Comparison of ENCODE assay signal across 13 cellular contexts in the genomic region with DNA sequence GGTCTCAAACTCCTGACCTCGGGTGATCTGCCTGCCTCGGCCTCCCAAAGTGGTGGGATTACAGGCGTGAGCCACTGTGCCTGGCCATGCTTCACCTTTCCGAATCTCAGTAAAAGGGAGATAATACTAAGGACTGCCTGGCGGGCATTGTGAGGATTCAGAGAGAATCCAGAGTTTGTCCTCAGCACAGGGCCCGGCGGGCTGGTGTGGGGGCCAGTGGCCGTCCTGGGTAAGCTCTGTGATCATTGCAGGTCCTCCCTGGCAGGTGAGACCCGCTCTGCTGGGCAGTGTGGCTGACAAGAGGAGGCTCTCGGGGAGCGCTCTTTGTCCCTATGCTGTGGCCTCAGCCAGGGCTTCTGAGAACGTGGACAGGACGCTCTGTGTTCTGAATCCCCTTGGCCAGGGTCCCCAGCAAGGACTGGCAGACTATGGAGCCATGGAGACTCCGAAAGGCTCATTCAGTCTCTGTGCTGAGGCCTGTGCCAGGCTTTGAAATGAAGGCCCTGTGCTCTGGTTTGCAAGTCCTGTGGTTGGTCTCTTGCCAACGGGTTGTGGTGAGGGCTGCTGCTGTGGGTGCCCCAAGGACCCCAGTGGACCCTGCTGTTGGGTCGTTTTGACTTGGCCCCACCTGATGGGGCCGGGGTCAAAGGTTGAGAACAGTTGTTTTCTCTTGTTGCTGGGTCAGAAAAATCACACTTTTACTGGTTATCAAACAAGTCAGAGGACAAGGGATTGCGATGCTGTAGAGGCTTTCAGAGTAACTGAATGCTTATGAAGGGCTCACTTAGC. TPM values are rescaled to one million over a fixed set of nuclear protein-coding genes. Genes with fewer than 3 reads are reported as not detected.
A peak's percentile ranks its signal among the peaks of the same experiment; 100 is the strongest.
DNase-seq lines count a peak whose midpoint lies in the region; ATAC-seq and TF ChIP-seq lines count a peak whose summit lies in the region.
"Had no signal": no experiment of that assay in that cellular context is flagged by ENCODE, and none has a peak within 500 bp of the region (broad histone marks: within the 10 kb centered on the region; RNA-seq: fewer than 3 reads in every experiment).

No MANE protein-coding gene starts in this region.

- peak overlapping the region in 1 of 2 donors; percentile 81 for H3K4me3 Mint-ChIP-seq in CD14-positive monocyte
- H3K4me3 Mint-ChIP-seq in natural killer cell, result peak overlapping the region; percentile 66

- TF ChIP-seq CTCF in CD14-positive monocyte (IDR thresholded peaks at IDR 0.05) (no peak), natural killer cell (IDR thresholded peaks at IDR 0.05) (no peak)

- H3K4me1 Mint-ChIP-seq in CD14-positive monocyte (peaks cover 71% of the 10 kb centered on the region), natural killer cell (peaks cover 16 to 32% of the 10 kb centered on the region in 2 donors)

- no peak for DNase-seq in CD14-positive monocyte (ENCODE audit: low spot score)
- DNase-seq in HuH-7.5 (ENCODE audit: low spot score), result peak; percentile 59
- DNase-seq in cerebellar cortex (ENCODE audit: low spot score), result peak; percentile 17
- DNase-seq in natural killer cell, result no peak
- no peak for DNase-seq in AML-193 (lab: John Stamatoyannopoulos, UW)
- DNase-seq in NCI-H128 (lab: John Stamatoyannopoulos, UW; ENCODE audit: unreplicated experiment), result no peak
- no peak for DNase-seq in NCI-H1436 (lab: John Stamatoyannopoulos, UW)
- no peak for DNase-seq in NCI-H2107 (lab: John Stamatoyannopoulos, UW)
- DNase-seq: activated effector memory CD4-positive, alpha-beta T cell treated with Interleukin-2 at 50 U/mL for 16 hours; DMS79 treated with DMSO at 0.1 percent for 48 hours; NCI-H2171; stimulated activated CD4-positive, alpha-beta T cell treated with anti-CD3 and anti-CD28 coated beads, Interleukin-4, amount 100 ng/mL, for 1 hour; SW 1271 had no signal

- peaks cover 0 to 3% (median 0%) of the 10 kb centered on the region in 3 donors for H3K27me3 Mint-ChIP-seq in CD14-positive monocyte (ENCODE audit: low read depth in 3 of 3)
- peaks cover 0 to 13% of the 10 kb centered on the region in 2 donors for H3K27me3 Mint-ChIP-seq in natural killer cell (ENCODE audit: low read depth in 2 of 2)

- H3K27ac Mint-ChIP-seq in CD14-positive monocyte (peak overlapping the region; percentile 38 to 96 (median 92)), natural killer cell (peak overlapping the region; percentile 65 to 77)

- no peak for ATAC-seq in natural killer cell

- intact Hi-C loops in CD14-positive monocyte (cut with micrococcal nuclease) (no loop called here), natural killer cell (cut with micrococcal nuclease) (no loop called here)

- H3K9me3 Mint-ChIP-seq in CD14-positive monocyte (peaks cover 0 to 2% (median 0%) of the 10 kb centered on the region in 7 donors), natural killer cell (no peaks in the 10 kb centered on the region)

- H3K36me3 Mint-ChIP-seq in CD14-positive monocyte (peaks cover 31 to 47% of the 10 kb centered on the region in 2 donors), natural killer cell (no peaks in the 10 kb centered on the region)

RNA-seq across cellular contexts. Expression of a gene that starts 2.1 kb away (rescaled TPM):
- polyA plus RNA-seq in CD14-positive monocyte, result 10 to 100 TPM; 29.3 to 31.5 TPM
- 10 to 100 TPM; 14.9 to 18.3 (median 18.2) TPM for total RNA-seq in natural killer cell

RNA-seq across cellular contexts. Expression of a gene that starts 37.7 kb away (rescaled TPM):
- under 1 TPM in 1 of 2 donors, not detected in 1; 0.22 TPM for polyA plus RNA-seq in CD14-positive monocyte
- total RNA-seq in natural killer cell, result not detected

Comparison
In these comparisons a context has a peak if more than half of its experiments do, and no peak if none do; other contexts are left out.
1. DNase-seq: peak in HuH-7.5 (single experiment) and cerebellar cortex (single experiment); none in CD14-positive monocyte (single experiment), natural killer cell (single experiment), AML-193 (0 of 2), NCI-H128 (single experiment), NCI-H1436 (single experiment) and NCI-H2107 (single experiment).